ENCODE assay signal across 1 cellular context in genomic region chr20:60921021-60921622, GRCh38.
TF ChIP-seq lines count a peak whose summit lies in the region.

No MANE protein-coding gene starts in this region.

TF ChIP-seq in HepG2, 621 proteins besides CTCF, POLR2A, EP300 and RAD21 (continued from another document and continues in another):
- TF ChIP-seq HBP1 (CRISPR knock-in tag; IDR thresholded peaks at IDR 0.05; ENCODE audit: low read depth) = 0 out of 2 replicates have a peak, but pooled peaks have one; percentile 52
- TF ChIP-seq ZFP36L1 (CRISPR knock-in tag; IDR thresholded peaks at IDR 0.05) = 0 out of 2 replicates have a peak, but pooled peaks have one; percentile 39
- TF ChIP-seq DNMT3B (CRISPR knock-in tag; conservative IDR thresholded peaks at IDR 0.05) = peak; percentile 58; the same call in 1 of the 2 replicates
- TF ChIP-seq MIXL1 (CRISPR knock-in tag; IDR thresholded peaks at IDR 0.05) = 0 out of 2 replicates have a peak, but pooled peaks have one; percentile 44
- TF ChIP-seq RBM39 (IDR thresholded peaks at IDR 0.05; ENCODE audit: low read depth, low read length, poor library complexity, severe bottlenecking) = no peak
- TF ChIP-seq SAP130 (CRISPR knock-in tag; IDR thresholded peaks at IDR 0.05; ENCODE audit: low read depth) = no peak
- peak; percentile 49; the same call in 1 of the 2 replicates for TF ChIP-seq MED1 (CRISPR knock-in tag; IDR thresholded peaks at IDR 0.05)
- peak; percentile 40; the same call in 1 of the 2 replicates for TF ChIP-seq ZNF644 (CRISPR knock-in tag; IDR thresholded peaks at IDR 0.05; ENCODE audit: low read depth)
- 0 out of 2 replicates have a peak, but pooled peaks have one; percentile 31 for TF ChIP-seq GATAD1 (CRISPR knock-in tag; IDR thresholded peaks at IDR 0.05)
- TF ChIP-seq ZNF816 (CRISPR knock-in tag; IDR thresholded peaks at IDR 0.05; ENCODE audit: borderline replicate concordance) = 0 out of 2 replicates have a peak, but pooled peaks have one; percentile 35
- 0 out of 2 replicates have a peak, but pooled peaks have one; percentile 24 for TF ChIP-seq SALL2 (CRISPR knock-in tag; IDR thresholded peaks at IDR 0.05)
- TF ChIP-seq ZHX2 (IDR thresholded peaks at IDR 0.05; ENCODE audit: low read depth) = no peak
- TF ChIP-seq ZHX2 (CRISPR knock-in tag; IDR thresholded peaks at IDR 0.05; ENCODE audit: borderline replicate concordance) = peak; percentile 61; the same call in 1 of the 2 replicates
- TF ChIP-seq FOXC1 (CRISPR knock-in tag; IDR thresholded peaks at IDR 0.05; ENCODE audit: borderline replicate concordance) = 0 out of 2 replicates have a peak, but pooled peaks have one; percentile 27
- 0 out of 2 replicates have a peak, but pooled peaks have one; percentile 60 for TF ChIP-seq ZNF124 (CRISPR knock-in tag; IDR thresholded peaks at IDR 0.05)
- TF ChIP-seq SP140L (CRISPR knock-in tag; IDR thresholded peaks at IDR 0.05; ENCODE audit: borderline replicate concordance) = peak; percentile 89; the same call in 1 of the 2 replicates
- TF ChIP-seq ZNF574 (CRISPR knock-in tag; IDR thresholded peaks at IDR 0.05) = peak; percentile 55; the same call in 1 of the 2 replicates
- TF ChIP-seq ZNF256 (CRISPR knock-in tag; conservative IDR thresholded peaks at IDR 0.05) = 0 out of 2 replicates have a peak, but pooled peaks have one; percentile 33
- 0 out of 2 replicates have a peak, but pooled peaks have one; percentile 69 for TF ChIP-seq ZNF879 (CRISPR knock-in tag; IDR thresholded peaks at IDR 0.05)
- TF ChIP-seq ZNF597 (CRISPR knock-in tag; IDR thresholded peaks at IDR 0.05) = no peak
- TF ChIP-seq HMGXB3 (CRISPR knock-in tag; IDR thresholded peaks at IDR 0.05; ENCODE audit: borderline replicate concordance) = 0 out of 2 replicates have a peak, but pooled peaks have one; percentile 39
- 0 out of 2 replicates have a peak, but pooled peaks have one; percentile 74 for TF ChIP-seq ERF (CRISPR knock-in tag; IDR thresholded peaks at IDR 0.05)
- peak; percentile 59; the same call in 1 of the 2 replicates for TF ChIP-seq TGIF2 (CRISPR knock-in tag; IDR thresholded peaks at IDR 0.05)
- peak; percentile 76; the same call in 1 of the 2 replicates for TF ChIP-seq SATB2 (CRISPR knock-in tag; IDR thresholded peaks at IDR 0.05)
- peak; percentile 65; the same call in 1 of the 2 replicates for TF ChIP-seq ZNF331 (CRISPR knock-in tag; IDR thresholded peaks at IDR 0.05)
- 0 out of 2 replicates have a peak, but pooled peaks have one; percentile 25 for TF ChIP-seq HMG20B (CRISPR knock-in tag; conservative IDR thresholded peaks at IDR 0.05)
- peak; percentile 49 for TF ChIP-seq XRCC5 (optimal IDR thresholded peaks at IDR 0.05; ENCODE audit: low read length)
- peak; percentile 14; the same call in 1 of the 2 replicates for TF ChIP-seq FOXA3 (CRISPR knock-in tag; IDR thresholded peaks at IDR 0.05)
- 0 out of 2 replicates have a peak, but pooled peaks have one; percentile 52 for TF ChIP-seq ZSCAN30 (CRISPR knock-in tag; IDR thresholded peaks at IDR 0.05)
- peak; percentile 39; the same call in 1 of the 2 replicates for TF ChIP-seq FOXK1 (CRISPR knock-in tag; IDR thresholded peaks at IDR 0.05; ENCODE audit: borderline replicate concordance, low read depth)
- TF ChIP-seq ZNF441 (CRISPR knock-in tag; IDR thresholded peaks at IDR 0.05; ENCODE audit: borderline replicate concordance) = peak; percentile 82; the same call in 1 of the 2 replicates
- 0 out of 2 replicates have a peak, but pooled peaks have one; percentile 75 for TF ChIP-seq HES4 (CRISPR knock-in tag; IDR thresholded peaks at IDR 0.05; ENCODE audit: borderline replicate concordance)
- TF ChIP-seq ZNF530 (CRISPR knock-in tag; IDR thresholded peaks at IDR 0.05; ENCODE audit: low read depth) = 0 out of 2 replicates have a peak, but pooled peaks have one; percentile 40
- peak; percentile 97 for TF ChIP-seq MIER2 (CRISPR knock-in tag; IDR thresholded peaks at IDR 0.05)
- TF ChIP-seq ELF3 (CRISPR knock-in tag; IDR thresholded peaks at IDR 0.05) = 0 out of 2 replicates have a peak, but pooled peaks have one; percentile 53
- 0 out of 2 replicates have a peak, but pooled peaks have one; percentile 25 for TF ChIP-seq ATF3 (CRISPR knock-in tag; IDR thresholded peaks at IDR 0.05)
- TF ChIP-seq SRY (CRISPR knock-in tag; IDR thresholded peaks at IDR 0.05) = peak; percentile 73; the same call in 1 of the 2 replicates
- TF ChIP-seq TSC22D2 (CRISPR knock-in tag; IDR thresholded peaks at IDR 0.05; ENCODE audit: borderline replicate concordance) = no peak
- peak; percentile 92; the same call in 1 of the 2 replicates for TF ChIP-seq ZNF766 (CRISPR knock-in tag; IDR thresholded peaks at IDR 0.05; ENCODE audit: borderline replicate concordance)
- TF ChIP-seq SPEN (CRISPR knock-in tag; IDR thresholded peaks at IDR 0.05; ENCODE audit: low read depth) = 0 out of 2 replicates have a peak, but pooled peaks have one; percentile 44
- peak; percentile 98 for TF ChIP-seq EHMT2 (IDR thresholded peaks at IDR 0.05; ENCODE audit: borderline replicate concordance, low read depth, low read length)
- TF ChIP-seq ZNF792 (CRISPR knock-in tag; IDR thresholded peaks at IDR 0.05) = 0 out of 2 replicates have a peak, but pooled peaks have one; percentile 51
- TF ChIP-seq ZNF563 (CRISPR knock-in tag; IDR thresholded peaks at IDR 0.05) = peak; percentile 51; the same call in 1 of the 2 replicates
- peak; percentile 53 for TF ChIP-seq RARA (CRISPR knock-in tag; IDR thresholded peaks at IDR 0.05)
- TF ChIP-seq TFDP2 (CRISPR knock-in tag; IDR thresholded peaks at IDR 0.05) = no peak
- TF ChIP-seq KLF6 (CRISPR knock-in tag; IDR thresholded peaks at IDR 0.05) = peak; percentile 80; the same call in 1 of the 2 replicates
- TF ChIP-seq PPARG (CRISPR knock-in tag; conservative IDR thresholded peaks at IDR 0.05) = no peak
- 0 out of 2 replicates have a peak, but pooled peaks have one; percentile 32 for TF ChIP-seq ZNF17 (CRISPR knock-in tag; IDR thresholded peaks at IDR 0.05)
